ENCODE assay signal across 25 cellular contexts in genomic region chr13:64767054-64767453, GRCh38.
"Had no signal": no experiment of that assay in that cellular context is flagged by ENCODE, and none has a peak within 500 bp of the region (broad histone marks: within the 10 kb centered on the region; RNA-seq: fewer than 3 reads in every experiment).

No MANE protein-coding gene starts in this region.

- H3K27me3 ChIP-seq: breast epithelium, MG63, SJSA1 had no signal

- H3K4me1 ChIP-seq: breast epithelium, SJSA1 had no signal

- H3K27ac ChIP-seq: breast epithelium, KMS-11, SJSA1 had no signal

- FAIRE-seq: RCC 7860, TTC549 had no signal

- H3K9ac ChIP-seq: KMS-11 had no signal

- ATAC-seq: T-cell had no signal

- DNase-seq: activated CD4-positive, alpha-beta memory T cell treated with anti-CD3 and anti-CD28 coated beads, Interleukin-2, amount 10 ng/mL, durations not matched to agents 7 days and 5 days; activated CD4-positive, alpha-beta T cell treated with anti-CD3 and anti-CD28 coated beads, Interleukin-2, amount 50 U/mL, for 1 hour; activated CD4-positive, CD25-positive, alpha-beta regulatory T cell; activated CD8-positive, alpha-beta memory T cell treated with anti-CD3 and anti-CD28 coated beads, Interleukin-2, amount 50 U/mL, for 4 hours; activated effector memory CD4-positive, alpha-beta T cell treated with Interleukin-2 at 50 U/mL for 16 hours; activated naive CD4-positive, alpha-beta T cell; aorta; caudate nucleus; MG63; MV-4-11; NCI-H1092 treated with DMSO at 0.1 percent for 48 hours; NCI-H1417 treated with DMSO at 0.1 percent for 48 hours; NCI-H187; NCI-H2081; NCI-H2171; NCI-H2227 treated with DMSO at 0.1 percent for 48 hours; SHP77; T-cell; T-helper 2 cell; T1000 had no signal

- H3K4me2 ChIP-seq: KMS-11 had no signal

- H3K9me3 ChIP-seq: breast epithelium, MG63, SJSA1 had no signal

- H3K36me3 ChIP-seq: breast epithelium, MG63, SJSA1 had no signal

- H3K4me3 ChIP-seq: breast epithelium, MG63, SJSA1 had no signal
